Comparison of ENCODE assay signal across 13 cellular contexts in genomic region chr11:44243633-44244343, GRCh38.
DNase-seq lines count a peak whose midpoint lies in the region; ATAC-seq, FAIRE-seq and TF ChIP-seq lines count a peak whose summit lies in the region.
"Had no signal": no experiment of that assay in that cellular context is flagged by ENCODE, and none has a peak within 500 bp of the region (broad histone marks: within the 10 kb centered on the region; RNA-seq: fewer than 3 reads in every experiment).

No MANE protein-coding gene starts in this region.

- no peak for ATAC-seq in GM21515 (IDR thresholded peaks at IDR 0.05; ENCODE audit: unreplicated experiment)
- ATAC-seq: T-cell had no signal

- TF ChIP-seq CTCF in fibroblast of lung (conservative IDR thresholded peaks at IDR 0.05 in 1 of 2, IDR thresholded peaks at IDR 0.05 in 1 of 2; ENCODE audit: low read depth in 1 of 2, low read length in 2 of 2), result no peak

- no peak overlapping the region for H3K9ac ChIP-seq in fibroblast of lung (ENCODE audit: insufficient read depth, low read length)
- no peak overlapping the region for H3K9ac ChIP-seq in neuronal stem cell (ENCODE audit: low read depth, low read length, poor library complexity)

- H2BK120ac ChIP-seq in neuronal stem cell (ENCODE audit: low read depth, low read length), result peak overlapping the region; percentile 4

- H2BK5ac ChIP-seq in neuronal stem cell (ENCODE audit: low read length), result no peak overlapping the region

- peak overlapping the region; percentile 41 for H3K4me2 ChIP-seq in fibroblast of lung (ENCODE audit: extremely low read depth, insufficient read depth, low read length)
- H3K4me2 ChIP-seq in neuronal stem cell (ENCODE audit: insufficient read depth, low read length, poor library complexity, severe bottlenecking), result peak overlapping the region; percentile 31

- H4K8ac ChIP-seq in neuronal stem cell (ENCODE audit: low read depth, low read length), result no peak overlapping the region

- peak; percentile 45 for DNase-seq in ELR (ENCODE audit: low read depth)
- peak; percentile 65 for DNase-seq in RCC 7860 (ENCODE audit: low spot score)
- DNase-seq in fibroblast of lung (ENCODE audit: low read depth in 2 of 2), result peak; percentile 34 to 80
- peak; percentile 75 for DNase-seq in neuronal stem cell (ENCODE audit: low spot score)
- DNase-seq in activated gamma-delta T cell (lab: John Stamatoyannopoulos, UW), result no peak
- no peak for DNase-seq in NCI-H1930 (lab: John Stamatoyannopoulos, UW)
- no peak for DNase-seq in NOMO-1 (lab: John Stamatoyannopoulos, UW; ENCODE audit: unreplicated experiment in 2 of 2)
- DNase-seq: kidney, NCI-H2171 treated with DMSO at 0.1 percent for 48 hours, right cardiac atrium, T-cell had no signal

- FAIRE-seq in RCC 7860 (lab: Jason Lieb, UNC), result peak; percentile 54
- FAIRE-seq: colon, kidney had no signal

- H2AFZ ChIP-seq in fibroblast of lung (ENCODE audit: low read length) (no peak overlapping the region), neuronal stem cell (ENCODE audit: low read length) (no peak overlapping the region)

- H4K20me1 ChIP-seq in fibroblast of lung (ENCODE audit: control insufficient read depth, extremely low read depth, insufficient read depth, low read length), result no peaks in the 10 kb centered on the region

- peak overlapping the region; percentile 22 for H4K91ac ChIP-seq in neuronal stem cell (ENCODE audit: low read depth, low read length, poor library complexity)

- no peak overlapping the region for H3K14ac ChIP-seq in neuronal stem cell (ENCODE audit: low read length)

- H2BK12ac ChIP-seq in neuronal stem cell (ENCODE audit: low read length), result no peak overlapping the region

- H3K27me3 ChIP-seq in fibroblast of lung (ENCODE audit: control insufficient read depth, insufficient read depth, low read length), result no peaks in the 10 kb centered on the region
- no peaks in the 10 kb centered on the region for H3K27me3 ChIP-seq in neuronal stem cell (ENCODE audit: control insufficient read depth in 3 of 3, insufficient read depth in 3 of 3, low read depth in 1 of 3, low read length in 3 of 3)

- no peaks in the 10 kb centered on the region for H3K79me1 ChIP-seq in neuronal stem cell (ENCODE audit: low read depth, low read length)

- H3K4me1 ChIP-seq in fibroblast of lung (ENCODE audit: control insufficient read depth, extremely low read depth, insufficient read depth, low read length) (peaks cover 14% of the 10 kb centered on the region), neuronal stem cell (ENCODE audit: control insufficient read depth in 2 of 2, insufficient read depth in 1 of 2, low read depth in 1 of 2, low read length in 2 of 2) (peaks cover 13 to 23% of the 10 kb centered on the region in 2 donors)

- no CpG with 5 or more reads among the region's 6 CpGs for WGBS in neuronal stem cell (ENCODE audit: extremely low coverage in 2 of 2, insufficient read length in 2 of 2, insufficient replicate concordance in 1 of 2), 2 donors

- H3K79me2 ChIP-seq in fibroblast of lung (ENCODE audit: control insufficient read depth, insufficient read depth, low read length), result no peaks in the 10 kb centered on the region

- H2AK5ac ChIP-seq in neuronal stem cell (ENCODE audit: low read depth, low read length), result peak overlapping the region; percentile 26

- H3K36me3 ChIP-seq in fibroblast of lung (ENCODE audit: control insufficient read depth, insufficient read depth, low read length) (no peaks in the 10 kb centered on the region), neuronal stem cell (replicated peaks in 1 of 2; ENCODE audit: control insufficient read depth in 2 of 2, insufficient read depth in 2 of 2, low read length in 2 of 2) (peaks cover 0 to 5% of the 10 kb centered on the region in 2 donors)

- no peak overlapping the region for H3K4me3 ChIP-seq in fibroblast of lung (replicated peaks in 1 of 4; ENCODE audit: control extremely low read depth in 1 of 4, insufficient read depth in 1 of 4, low read depth in 3 of 4, low read length in 4 of 4)
- no peak overlapping the region for H3K4me3 ChIP-seq in neuronal stem cell (ENCODE audit: low read length in 2 of 2)

- no peak overlapping the region for H3K23ac ChIP-seq in neuronal stem cell (ENCODE audit: low read depth, low read length, poor library complexity)

- H3K27ac ChIP-seq in fibroblast of lung (ENCODE audit: insufficient read depth, low read length), result no peak overlapping the region
- peak overlapping the region; percentile 86 for H3K27ac ChIP-seq in neuronal stem cell (replicated peaks; ENCODE audit: low read length)

- no peak overlapping the region for H2BK15ac ChIP-seq in neuronal stem cell (ENCODE audit: low read length)

- no peaks in the 10 kb centered on the region for H3K9me3 ChIP-seq in fibroblast of lung (ENCODE audit: control insufficient read depth, insufficient read depth, low read depth, low read length)
- no peaks in the 10 kb centered on the region for H3K9me3 ChIP-seq in neuronal stem cell (replicated peaks in 1 of 2; ENCODE audit: control insufficient read depth in 2 of 2, insufficient read depth in 1 of 2, low read depth in 1 of 2, low read length in 2 of 2)

- no peak overlapping the region for H3K4ac ChIP-seq in neuronal stem cell (ENCODE audit: low read length)

- peak overlapping the region; percentile 73 for H3K18ac ChIP-seq in neuronal stem cell (ENCODE audit: low read length)

Comparison
In these comparisons a context has a peak if more than half of its experiments do, and no peak if none do; other contexts are left out.
1. DNase-seq: peak in ELR (single experiment), RCC 7860 (single experiment), fibroblast of lung (2 of 2) and neuronal stem cell (single experiment); none in activated gamma-delta T cell (single experiment), NCI-H1930 (0 of 2) and NOMO-1 (0 of 2).